ENCODE assay signal across 8 cellular contexts in the genomic region with DNA sequence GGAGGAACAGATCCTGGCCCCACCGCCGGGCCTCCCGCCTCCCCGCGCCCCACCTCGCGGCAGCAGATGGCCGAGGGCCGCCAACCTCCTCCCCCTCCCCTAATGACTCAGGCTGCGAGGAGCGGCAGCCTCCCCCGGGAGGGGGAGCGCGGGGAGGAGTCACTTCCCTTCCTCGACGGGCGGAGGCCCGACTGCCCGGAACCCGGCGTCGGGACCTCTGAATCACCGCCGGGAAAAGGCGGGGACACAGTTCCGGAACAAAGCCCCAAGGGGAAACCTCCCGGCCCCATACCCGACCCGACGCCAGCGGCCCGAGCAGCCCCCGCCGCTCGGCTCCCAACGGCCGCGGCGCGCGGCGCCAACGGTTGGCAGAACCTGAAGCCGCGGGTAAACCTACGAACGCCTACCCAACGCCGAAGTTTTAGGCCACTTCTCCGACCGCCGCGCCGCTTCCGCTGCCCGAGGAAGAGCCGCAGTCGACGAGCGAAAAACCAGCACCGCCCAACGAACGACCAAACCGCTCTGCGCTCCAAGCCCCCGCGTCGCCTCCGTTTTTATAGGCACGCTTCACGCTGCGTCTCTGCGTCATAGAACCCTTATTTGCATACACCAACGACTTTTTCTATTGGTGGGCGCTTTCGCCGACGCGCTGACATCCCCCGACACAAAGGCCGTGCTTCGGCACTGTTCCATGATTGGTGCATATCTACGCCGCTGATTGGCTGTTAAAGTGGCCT. TPM values are rescaled to one million over a fixed set of nuclear protein-coding genes. Genes with fewer than 3 reads are reported as not detected.
DNase-seq lines count a peak whose midpoint lies in the region; ATAC-seq, FAIRE-seq and TF ChIP-seq lines count a peak whose summit lies in the region.

No MANE protein-coding gene starts in this region.

- H3K4me3 ChIP-seq in AG10803 (ENCODE audit: low read length): peak overlapping the region; percentile 91
- H3K4me3 ChIP-seq in kidney (ENCODE audit: low read length in 2 of 2): peak overlapping the region; percentile 86 to 96

- H3K36me3 ChIP-seq in kidney (ENCODE audit: control insufficient read depth in 1 of 2, insufficient read depth in 2 of 2, low read length in 2 of 2): peaks cover 14 to 25% of the 10 kb centered on the region in 2 donors

- H3K27ac ChIP-seq in kidney (ENCODE audit: low read depth in 2 of 2, low read length in 2 of 2): peak overlapping the region; percentile 98

- ATAC-seq in GM19043 (IDR thresholded peaks at IDR 0.05; ENCODE audit: low read depth, unreplicated experiment) (peak; percentile 65), HG03354 (IDR thresholded peaks at IDR 0.05; ENCODE audit: poor library complexity, severe bottlenecking, unreplicated experiment) (peak; percentile 70)

- intact Hi-C loops in kidney (cut with DNase I): no loop called here

- DNase-seq in AG10803 (ENCODE audit: low read depth) (peak; percentile 100), NCI-H446 (lab: John Stamatoyannopoulos, UW) (peak; percentile 100), cerebellar nuclear complex (lab: John Stamatoyannopoulos, UW) (peak; percentile 93 to 98), kidney (peak; percentile 99)
- peak; percentile 91 for DNase-seq in activated CD4-positive, CD25-positive, alpha-beta regulatory T cell treated with anti-CD3 and anti-CD28 coated beads, Interleukin-2, amount 50 U/mL, for 72 hours
- DNase-seq in stimulated activated CD4-positive, alpha-beta T cell treated with anti-CD3 and anti-CD28 coated beads, Interleukin-15, amount 100 ng/mL, for 24 hours: peak; percentile 94

- peak overlapping the region; percentile 88 to 99 for H3K9ac ChIP-seq in kidney (ENCODE audit: low read length in 2 of 2)

- peaks cover 6 to 22% of the 10 kb centered on the region in 2 donors for H3K4me1 ChIP-seq in kidney (ENCODE audit: control insufficient read depth in 1 of 2, insufficient read depth in 1 of 2, low read depth in 1 of 2, low read length in 2 of 2)

- H3K9me3 ChIP-seq in kidney (ENCODE audit: control insufficient read depth in 1 of 2, low read length in 2 of 2): no peaks in the 10 kb centered on the region

- TF ChIP-seq CTCF in AG10803 (conservative IDR thresholded peaks at IDR 0.05; ENCODE audit: low read length) (no peak), kidney (IDR thresholded peaks at IDR 0.05; ENCODE audit: borderline replicate concordance, extremely low read depth, insufficient read depth) (no peak)

- no peak for FAIRE-seq in kidney (lab: Jason Lieb, UNC)

RNA-seq across cellular contexts. Expression of a gene that starts 5.2 kb away (rescaled TPM):
- total RNA-seq in kidney: 35.5 TPM
- polyA plus RNA-seq in kidney (ENCODE audit: insufficient read depth, low read depth, low replicate concordance): 12.0 TPM

RNA-seq across cellular contexts. Expression of a gene that starts 14.4 kb away (rescaled TPM):
- 34.5 TPM for total RNA-seq in kidney
- 105 TPM for polyA plus RNA-seq in kidney (ENCODE audit: insufficient read depth, low read depth, low replicate concordance)

RNA-seq across cellular contexts. Expression of a gene that starts 58.2 kb away (rescaled TPM):
- total RNA-seq in kidney: 149 TPM
- polyA plus RNA-seq in kidney (ENCODE audit: insufficient read depth, low read depth, low replicate concordance): 15.7 TPM

Comparison
In these comparisons a context has a peak if more than half of its experiments do, and no peak if none do; other contexts are left out.
1. Peak in every context shown above with its lines: DNase-seq, ATAC-seq, H3K4me3 ChIP-seq and H3K27ac ChIP-seq.